ENCODE assay signal across 8 cellular contexts in genomic region chr20:325043-325888, GRCh38. TPM values are rescaled to one million over a fixed set of nuclear protein-coding genes. Genes with fewer than 3 reads are reported as not detected.
DNase-seq lines count a peak whose midpoint lies in the region; ATAC-seq and TF ChIP-seq lines count a peak whose summit lies in the region.

Gene SOX12, plus strand, starts transcription at chr20:325552. Its CDS starts 373 bp downstream, at chr20:325925.

- no peak within 1 kb of the TSS for H2AK5ac ChIP-seq in H9 (ENCODE audit: insufficient read length, low read length)

- H2BK20ac ChIP-seq in H9 (ENCODE audit: low read depth, low read length, poor library complexity, severe bottlenecking): no peak within 1 kb of the TSS

- H3T11ph ChIP-seq in H9 (ENCODE audit: low read length): no peak within 1 kb of the TSS

- TF ChIP-seq CTCF in H9 (conservative IDR thresholded peaks at IDR 0.05) (no peak), RWPE2 (IDR thresholded peaks at IDR 0.05; ENCODE audit: poor library complexity, severe bottlenecking) (no peak), fibroblast of pulmonary artery (IDR thresholded peaks at IDR 0.05; ENCODE audit: low read length, missing control alignments) (no peak)

- peak within 1 kb of the TSS; percentile 79 for H3K9ac ChIP-seq in ES-I3 (ENCODE audit: low read depth, low read length)
- H3K9ac ChIP-seq in H9 (ENCODE audit: extremely low read depth, insufficient read length, low read length): peak within 1 kb of the TSS; percentile 84

- WGBS in H9 (ENCODE audit: extremely low coverage, insufficient read length, low lambda C conversion rate): no CpG with 5 or more reads among the region's 106 CpGs

- H3K79me2 ChIP-seq in H9 (ENCODE audit: insufficient read depth, low read length): peaks cover 9% of the 10 kb centered on the region; the same call in 1 of the 2 replicates

- H3K79me1 ChIP-seq in H9 (ENCODE audit: insufficient read depth, low read depth, low read length, poor library complexity, severe bottlenecking): no peaks in the 10 kb centered on the region

- peaks cover 4% of the 10 kb centered on the region; the same call in 1 of the 2 replicates for H3K27me3 Mint-ChIP-seq in H9 (ENCODE audit: low read depth)
- H3K27me3 Mint-ChIP-seq in natural killer cell treated with Interleukin-12 subunit alpha and Interleukin-12 subunit beta and Interleukin-15 and Interleukin-18, amount 100 ng/mL, for 72 hours: no peaks in the 10 kb centered on the region

- no peaks in the 10 kb centered on the region for H3K9me3 ChIP-seq in ES-I3 (ENCODE audit: control insufficient read depth, insufficient read depth, low read length)
- no peaks in the 10 kb centered on the region for H3K9me3 ChIP-seq in H9 (ENCODE audit: control insufficient read depth, low read depth, low read length)
- H3K9me3 ChIP-seq in RWPE2 (ENCODE audit: severe bottlenecking): no peaks in the 10 kb centered on the region

- peak; percentile 61 for ATAC-seq in RWPE2 (ENCODE audit: low read depth)
- peak; percentile 92 to 96 for ATAC-seq in natural killer cell treated with Interleukin-12 subunit alpha and Interleukin-12 subunit beta and Interleukin-15 and Interleukin-18, amount 100 ng/mL, for 72 hours
- peak; percentile 74 for ATAC-seq in stimulated activated naive CD8-positive, alpha-beta T cell treated with anti-CD3 and anti-CD28 coated beads, Interleukin-15, Interleukin-2, amounts not matched to agents 100 U/mL and 50 U/mL, for 24 hours

- H3K4ac ChIP-seq in H9 (ENCODE audit: low read depth, low read length): no peak within 1 kb of the TSS; the same call in 1 of the 2 replicates

- H3K36me3 Mint-ChIP-seq in H9 (ENCODE audit: insufficient read depth in 1 of 3, low read depth in 3 of 3): peaks cover 28 to 39% (median 32%) of the 10 kb centered on the region in 3 experiments
- H3K36me3 Mint-ChIP-seq in natural killer cell treated with Interleukin-12 subunit alpha and Interleukin-12 subunit beta and Interleukin-15 and Interleukin-18, amount 100 ng/mL, for 72 hours: no peaks in the 10 kb centered on the region

- no peak within 1 kb of the TSS for H2AFZ ChIP-seq in H9 (ENCODE audit: low read length)

- no peak within 1 kb of the TSS for H2BK12ac ChIP-seq in H9 (ENCODE audit: insufficient read length, low read depth, low read length)

- no peak within 1 kb of the TSS for H2BK120ac ChIP-seq in H9 (ENCODE audit: low read depth, low read length, poor library complexity, severe bottlenecking)

- peak within 1 kb of the TSS; percentile 95 for H3K18ac ChIP-seq in H9 (ENCODE audit: insufficient read length, low read depth, low read length)

- H3K27me3 ChIP-seq in H9 (ENCODE audit: insufficient read depth, low read length) (no peaks in the 10 kb centered on the region), RWPE2 (ENCODE audit: insufficient read depth, poor library complexity, severe bottlenecking) (no peaks in the 10 kb centered on the region)

- H3K14ac ChIP-seq in H9 (ENCODE audit: insufficient read depth, low read length): peak within 1 kb of the TSS; percentile 93

- peaks cover 0 to 4% of the 10 kb centered on the region in 2 experiments; a peak in 2 of 5 replicates for H3K9me3 Mint-ChIP-seq in H9
- H3K9me3 Mint-ChIP-seq in natural killer cell treated with Interleukin-12 subunit alpha and Interleukin-12 subunit beta and Interleukin-15 and Interleukin-18, amount 100 ng/mL, for 72 hours: no peaks in the 10 kb centered on the region

- H3K27ac Mint-ChIP-seq in H9: peak within 1 kb of the TSS; percentile 96 to 99 (median 97)
- peak within 1 kb of the TSS; percentile 53 to 55 for H3K27ac Mint-ChIP-seq in natural killer cell treated with Interleukin-12 subunit alpha and Interleukin-12 subunit beta and Interleukin-15 and Interleukin-18, amount 100 ng/mL, for 72 hours

- H3K56ac ChIP-seq in H9 (ENCODE audit: insufficient read length, low read depth, low read length): no peak within 1 kb of the TSS

- H2BK15ac ChIP-seq in H9 (ENCODE audit: low read depth, low read length): no peak within 1 kb of the TSS

- no peak within 1 kb of the TSS for H2BK5ac ChIP-seq in H9 (ENCODE audit: insufficient read length, low read length)

- H3K23me2 ChIP-seq in H9 (ENCODE audit: insufficient read length, low read depth, low read length, poor library complexity, severe bottlenecking): peaks cover 16% of the 10 kb centered on the region

- H4K91ac ChIP-seq in H9 (ENCODE audit: insufficient read length, low read depth, low read length): no peak within 1 kb of the TSS

- H3K4me1 Mint-ChIP-seq in H9: peaks cover 45 to 49% of the 10 kb centered on the region in 2 experiments
- H3K4me1 Mint-ChIP-seq in natural killer cell treated with Interleukin-12 subunit alpha and Interleukin-12 subunit beta and Interleukin-15 and Interleukin-18, amount 100 ng/mL, for 72 hours (ENCODE audit: low read depth in 2 of 2): peaks cover 1 to 11% of the 10 kb centered on the region in 2 donors

- H3K36me3 ChIP-seq in ES-I3 (ENCODE audit: insufficient read depth, low read length): no peaks in the 10 kb centered on the region
- H3K36me3 ChIP-seq in RWPE2 (ENCODE audit: low read depth): peaks cover 5% of the 10 kb centered on the region; the same call in 1 of the 2 replicates

- H3K4me2 ChIP-seq in H9 (ENCODE audit: insufficient read depth, insufficient read length, low read length): peak within 1 kb of the TSS; percentile 90

- no peak within 1 kb of the TSS for H3K23ac ChIP-seq in H9 (ENCODE audit: insufficient read length, low read depth, low read length)

- H3K27ac ChIP-seq in H9 (ENCODE audit: insufficient read length, low read depth, low read length) (peak within 1 kb of the TSS; percentile 22), RWPE2 (ENCODE audit: poor library complexity, severe bottlenecking) (peak within 1 kb of the TSS; percentile 87)

- peaks cover 18% of the 10 kb centered on the region for H3K4me1 ChIP-seq in ES-I3 (ENCODE audit: insufficient read depth, low read length)
- H3K4me1 ChIP-seq in H9 (ENCODE audit: insufficient read depth, low read length): peaks cover 9% of the 10 kb centered on the region; the same call in 1 of the 2 replicates
- H3K4me1 ChIP-seq in RWPE2 (ENCODE audit: insufficient read depth, poor library complexity, severe bottlenecking): peaks cover 4% of the 10 kb centered on the region

- H4K20me1 ChIP-seq in H9 (ENCODE audit: control insufficient read depth, insufficient read depth, insufficient read length): no peaks in the 10 kb centered on the region

- no peak within 1 kb of the TSS for H4K8ac ChIP-seq in H9 (replicated peaks; ENCODE audit: insufficient read length, low read depth, low read length)

- H3K4me3 ChIP-seq in RWPE2 (ENCODE audit: severe bottlenecking) (peak within 1 kb of the TSS; percentile 85), fibroblast of pulmonary artery (replicated peaks; ENCODE audit: low read depth, low read length) (peak within 1 kb of the TSS; percentile 83)

- H3K4me3 Mint-ChIP-seq in H9: peak within 1 kb of the TSS; percentile 87 to 95
- H3K4me3 Mint-ChIP-seq in natural killer cell treated with Interleukin-12 subunit alpha and Interleukin-12 subunit beta and Interleukin-15 and Interleukin-18, amount 100 ng/mL, for 72 hours: peak within 1 kb of the TSS; percentile 90

- peak; percentile 99 for DNase-seq in H9
- DNase-seq in M059J (ENCODE audit: low read depth): peak; percentile 96
- DNase-seq in RWPE2 (ENCODE audit: low spot score): peak; percentile 96
- DNase-seq in activated effector memory CD4-positive, alpha-beta T cell treated with Interleukin-2 at 50 U/mL for 16 hours: peak; percentile 92
- DNase-seq in fibroblast of pulmonary artery (ENCODE audit: low read depth): peak; percentile 92
- peak; percentile 95 for DNase-seq in natural killer cell treated with Interleukin-12 subunit alpha and Interleukin-12 subunit beta and Interleukin-15 and Interleukin-18, amount 100 ng/mL, for 72 hours (ENCODE audit: low spot score)
- DNase-seq in stimulated activated naive CD8-positive, alpha-beta T cell treated with anti-CD3 and anti-CD28 coated beads, Interleukin-15, Interleukin-2, amounts not matched to agents 100 U/mL and 50 U/mL, for 24 hours: peak; percentile 99

- no peak within 1 kb of the TSS for H4K5ac ChIP-seq in H9 (ENCODE audit: insufficient read length, low read depth, low read length)

RNA-seq across cellular contexts. Expression of gene SOX12, which starts in this region (rescaled TPM):
- 54.4 and 55.1 TPM in 2 replicates for total RNA-seq in H9 (2021)
- total RNA-seq in M059J (2014; rRNA removed; shearing (Covaris generic)): 5.1 and 16.5 TPM in 2 replicates
- 1 to 10 TPM in 1 of 2 donors, under 1 TPM in 1; 0.36 to 1.5 TPM for total RNA-seq in natural killer cell treated with Interleukin-12 subunit alpha and Interleukin-12 subunit beta and Interleukin-15 and Interleukin-18, amount 100 ng/mL, for 72 hours

Comparison
In these comparisons a context has a peak if more than half of its experiments do, and no peak if none do; other contexts are left out.
1. Peak in every context shown above with its lines: DNase-seq, ATAC-seq, H3K4me3 ChIP-seq and H3K27ac ChIP-seq.